In genomic region chr11:84780689-84781293, GRCh38 we compare ENCODE assay signal across 8 cellular contexts.
DNase-seq lines count a peak whose midpoint lies in the region; ATAC-seq and TF ChIP-seq lines count a peak whose summit lies in the region.

No MANE protein-coding gene starts in this region.

- intact Hi-C loops in sigmoid colon (cut with DNase I) = no loop called here

- H3K27ac ChIP-seq in right atrium auricular region = no peak overlapping the region
- H3K27ac ChIP-seq in sigmoid colon = no peak overlapping the region

- H3K9me3 ChIP-seq in right atrium auricular region (no peaks in the 10 kb centered on the region), sigmoid colon (no peaks in the 10 kb centered on the region)

- no peak for TF ChIP-seq POLR2A in sigmoid colon (IDR thresholded peaks at IDR 0.05)

- peak; percentile 46 for ATAC-seq in HG03432 (IDR thresholded peaks at IDR 0.05; ENCODE audit: unreplicated experiment)
- no peak for ATAC-seq in GM18520 (IDR thresholded peaks at IDR 0.05; ENCODE audit: unreplicated experiment)

- no peaks in the 10 kb centered on the region for H3K36me3 ChIP-seq in right atrium auricular region
- no peaks in the 10 kb centered on the region for H3K36me3 ChIP-seq in sigmoid colon

- H3K27me3 ChIP-seq in right atrium auricular region = no peaks in the 10 kb centered on the region
- H3K27me3 ChIP-seq in sigmoid colon = no peaks in the 10 kb centered on the region

- TF ChIP-seq EP300 in sigmoid colon (IDR thresholded peaks at IDR 0.05) = no peak

- TF ChIP-seq CTCF in right atrium auricular region (IDR thresholded peaks at IDR 0.05) = peak; percentile 26 to 56
- no peak for TF ChIP-seq CTCF in GM20000 (IDR thresholded peaks at IDR 0.05; ENCODE audit: extremely low read depth, missing control alignments)
- peak in 1 of 4 experiments; percentile 12 for TF ChIP-seq CTCF in sigmoid colon (IDR thresholded peaks at IDR 0.05)

- DNase-seq in DMS153 treated with DMSO at 0.1 percent for 48 hours (lab: John Stamatoyannopoulos, UW; ENCODE audit: unreplicated experiment) (peak; percentile 9), SHP77 treated with DMSO at 0.1 percent for 48 hours (lab: John Stamatoyannopoulos, UW) (peak; percentile 24), right atrium auricular region (ENCODE audit: low spot score) (no peak), NCI-H2171 treated with DMSO at 0.1 percent for 48 hours (lab: John Stamatoyannopoulos, UW) (no peak), GM20000 (ENCODE audit: low spot score) (no peak), sigmoid colon (no peak)

- no peaks in the 10 kb centered on the region for H3K4me1 ChIP-seq in right atrium auricular region
- no peaks in the 10 kb centered on the region for H3K4me1 ChIP-seq in sigmoid colon

- WGBS in sigmoid colon, 2 donors = 4 to 20% methylated on average over 3 of the region's 3 CpGs

- H3K4me3 ChIP-seq in right atrium auricular region = no peak overlapping the region
- H3K4me3 ChIP-seq in sigmoid colon = no peak overlapping the region

Comparison
In these comparisons a context has a peak if more than half of its experiments do, and no peak if none do; other contexts are left out.
1. DNase-seq: peak in DMS153 treated with DMSO at 0.1 percent for 48 hours (single experiment) and SHP77 treated with DMSO at 0.1 percent for 48 hours (single experiment); none in right atrium auricular region (single experiment), NCI-H2171 treated with DMSO at 0.1 percent for 48 hours (single experiment), GM20000 (single experiment) and sigmoid colon (single experiment).